In genomic region chr4:128940966-128941365, GRCh38 we compare ENCODE assay signal across 34 cellular contexts.
"Had no signal": no experiment of that assay in that cellular context is flagged by ENCODE, and none has a peak within 500 bp of the region (broad histone marks: within the 10 kb centered on the region; RNA-seq: fewer than 3 reads in every experiment).

No MANE protein-coding gene starts in this region.

- H3K4me1 ChIP-seq: ascending aorta had no signal

- H2AFZ ChIP-seq: PC-9 had no signal

- H3K36me3 ChIP-seq: ascending aorta, cardiac muscle cell had no signal

- ATAC-seq: activated CD8-positive, alpha-beta memory T cell treated with anti-CD3 and anti-CD28 coated beads, Interleukin-2, amount 10 ng/mL, durations not matched to agents 7 days and 5 days; Right ventricle myocardium inferior had no signal

- H3K4me2 ChIP-seq: KMS-11, PC-9 had no signal

- DNase-seq: activated CD4-positive, alpha-beta memory T cell treated with anti-CD3 and anti-CD28 coated beads, Interleukin-2, amount 10 ng/mL, durations not matched to agents 7 days and 5 days; activated CD4-positive, alpha-beta T cell treated with anti-CD3 and anti-CD28 coated beads for 1 hour; activated CD4-positive, alpha-beta T cell treated with anti-CD3 and anti-CD28 coated beads for 48 hours; activated CD4-positive, CD25-positive, alpha-beta regulatory T cell; activated CD8-positive, alpha-beta memory T cell treated with anti-CD3 and anti-CD28 coated beads for 24 hours; activated CD8-positive, alpha-beta memory T cell treated with anti-CD3 and anti-CD28 coated beads, Interleukin-2, amount 10 ng/mL, durations not matched to agents 7 days and 5 days; activated CD8-positive, alpha-beta memory T cell treated with anti-CD3 and anti-CD28 coated beads, Interleukin-2, amount 50 U/mL, for 48 hours; activated effector memory CD4-positive, alpha-beta T cell treated with Interleukin-2 at 50 U/mL for 16 hours; activated naive CD4-positive, alpha-beta T cell treated with anti-CD3 and anti-CD28 coated beads, Interleukin-2, amount 10 ng/mL, durations not matched to agents 7 days and 5 days; activated naive CD8-positive, alpha-beta T cell treated with anti-CD3 and anti-CD28 coated beads for 36 hours; activated T-cell treated with anti-CD3 and anti-CD28 coated beads, Interleukin-2, amount 50 U/mL, for 48 hours; amygdala; MM.1S; MV-4-11; NCI-H1092 treated with DMSO at 0.1 percent for 48 hours; NCI-H1417; NCI-H146; NCI-H187; NCI-H2029 treated with DMSO at 0.1 percent for 48 hours; NCI-H2107; NCI-H2171; NCI-H510A; NCI-H526; NCI-H748 treated with DMSO at 0.1 percent for 48 hours; NK-92 treated with Interleukin-12 subunit alpha and Interleukin-12 subunit beta, amount 100 ng/mL, for 24 hours; PC-9; SIG-M5; T1000; WERI-Rb-1 had no signal

- H3K27ac ChIP-seq: ascending aorta, cardiac muscle cell, KMS-11, PC-9, RWPE1, WERI-Rb-1 had no signal

- H3K27me3 ChIP-seq: ascending aorta, cardiac muscle cell had no signal

- H3K9me3 ChIP-seq: ascending aorta had no signal

- H3K4me3 ChIP-seq: ascending aorta, cardiac muscle cell, PC-9 had no signal

- H3K9ac ChIP-seq: KMS-11 had no signal
